17 cellular contexts compared by ENCODE assay signal in genomic region chr1:59504281-59504680, GRCh38.
"Had no signal": no experiment of that assay in that cellular context is flagged by ENCODE, and none has a peak within 500 bp of the region (broad histone marks: within the 10 kb centered on the region; RNA-seq: fewer than 3 reads in every experiment).

No MANE protein-coding gene starts in this region.

- H3K4me3 ChIP-seq: coronary artery, heart left ventricle, left ventricle myocardium inferior, testis had no signal

- H3K9me3 ChIP-seq: heart left ventricle, left ventricle myocardium inferior, testis had no signal

- H3K27ac Mint-ChIP-seq: activated CD4-positive, alpha-beta memory T cell treated with anti-CD3 and anti-CD28 coated beads for 36 hours; activated T-helper 1 cell treated with anti-CD3 and anti-CD28 coated beads, Interleukin-12 subunit alpha, Interleukin-12 subunit beta, Interleukin-2, Interleukin-4 antibody, amounts not matched to agents 30 ng/mL and 10 ng/mL and 1 ng/mL, durations not matched to agents 14 hours and 24 hours and 36 hours; memory B cell; nephron progenitor cell had no signal

- H3K27ac ChIP-seq: coronary artery, heart left ventricle, left ventricle myocardium inferior, testis had no signal

- H3K4me3 Mint-ChIP-seq: activated CD4-positive, alpha-beta memory T cell treated with anti-CD3 and anti-CD28 coated beads for 36 hours; activated T-helper 1 cell treated with anti-CD3 and anti-CD28 coated beads, Interleukin-12 subunit alpha, Interleukin-12 subunit beta, Interleukin-2, Interleukin-4 antibody, amounts not matched to agents 30 ng/mL and 10 ng/mL and 1 ng/mL, durations not matched to agents 14 hours and 24 hours and 36 hours; memory B cell; nephron progenitor cell had no signal

- H3K27me3 Mint-ChIP-seq: activated CD4-positive, alpha-beta memory T cell treated with anti-CD3 and anti-CD28 coated beads for 36 hours; memory B cell had no signal

- H3K36me3 ChIP-seq: heart left ventricle, left ventricle myocardium inferior had no signal

- ATAC-seq: heart left ventricle, sciatic nerve had no signal

- FAIRE-seq: frontal cortex, islet of Langerhans had no signal

- H3K27me3 ChIP-seq: heart left ventricle, testis had no signal

- H3K36me3 Mint-ChIP-seq: activated CD4-positive, alpha-beta memory T cell treated with anti-CD3 and anti-CD28 coated beads for 36 hours; memory B cell had no signal

- DNase-seq: activated CD4-positive, alpha-beta memory T cell treated with anti-CD3 and anti-CD28 coated beads for 36 hours; activated CD8-positive, alpha-beta memory T cell treated with anti-CD3 and anti-CD28 coated beads, Interleukin-2, amount 50 U/mL, for 4 hours; activated naive CD4-positive, alpha-beta T cell; central memory CD4-positive, alpha-beta T cell; effector CD8-positive, alpha-beta T cell; heart left ventricle; left ventricle myocardium inferior; nephron progenitor cell; stimulated activated CD4-positive, alpha-beta T cell treated with anti-CD3 and anti-CD28 coated beads, Interleukin-12 subunit alpha, Interleukin-12 subunit beta, amount 100 ng/mL, for 4 hours; stimulated activated naive CD4-positive, alpha-beta T cell; testis had no signal

- H3K9me3 Mint-ChIP-seq: activated CD4-positive, alpha-beta memory T cell treated with anti-CD3 and anti-CD28 coated beads for 36 hours; memory B cell; nephron progenitor cell had no signal
